ENCODE assay signal across 19 cellular contexts in genomic region chr20:45814314-45814713, GRCh38. TPM values are rescaled to one million over a fixed set of nuclear protein-coding genes. Genes with fewer than 3 reads are reported as not detected.
A peak's percentile ranks its signal among the peaks of the same experiment; 100 is the strongest.
DNase-seq lines count a peak whose midpoint lies in the region; ATAC-seq and TF ChIP-seq lines count a peak whose summit lies in the region.
"Had no signal": no experiment of that assay in that cellular context is flagged by ENCODE, and none has a peak within 500 bp of the region (broad histone marks: within the 10 kb centered on the region; RNA-seq: fewer than 3 reads in every experiment).

No MANE protein-coding gene starts in this region.

- CTCF ChIA-PET in Caco-2 (lab: Charles Lee) (no interaction called here), HCT116 (lab: Charles Lee) (no interaction called here), WTC11 (lab: Charles Lee) (interaction anchor here (1.8 to 2.6 kb wide), 3 partner anchors 10 to 76 kb away, joined by 4 to 13 read pairs (median 7); partner anchors contain the start of genes CTSA and NEURL2)

- WGBS in mesendoderm (ENCODE audit: extremely low coverage, insufficient coverage, low lambda C conversion rate) = no CpG with 5 or more reads among the region's 3 CpGs

- H3K79me1 ChIP-seq in mesendoderm (ENCODE audit: low read length) = peaks cover 12% of the 10 kb centered on the region

- H3K9me2 ChIP-seq in HCT116 (ENCODE audit: insufficient read depth) = no peaks in the 10 kb centered on the region

- no peak overlapping the region for H2AFZ ChIP-seq in HCT116 (ENCODE audit: low read depth, low read length, poor library complexity, severe bottlenecking)
- H2AFZ ChIP-seq: parathyroid adenoma had no signal

- TF ChIP-seq POLR2A in HCT116 (IDR thresholded peaks at IDR 0.05; ENCODE audit: borderline replicate concordance, extremely low read depth, insufficient read depth, insufficient read length) = no peak

- POLR2A ChIA-PET in Caco-2 (lab: Charles Lee) = interaction anchor here (1.4 kb wide), 1 partner anchor 22 kb away, joined by 4 read pairs; the partner anchor contains the start of genes DNTTIP1 and WFDC3
- POLR2A ChIA-PET in HCT116 (lab: Charles Lee) = no interaction called here
- POLR2A ChIA-PET in WTC11 (lab: Charles Lee) = interaction anchor here (0.6 to 1.4 kb wide), 2 partner anchors 55 to 98 kb away, joined by 3 to 6 read pairs; partner anchors contain the start of gene PLTP

- no peak overlapping the region for H2BK120ac ChIP-seq in mesendoderm (ENCODE audit: low read depth, low read length)

- H3K79me2 ChIP-seq in HCT116 (ENCODE audit: insufficient read depth, low read length) = peaks cover 34% of the 10 kb centered on the region
- H3K79me2 ChIP-seq in mesendoderm (ENCODE audit: control insufficient read depth, insufficient read depth, low read length) = peaks cover 23% of the 10 kb centered on the region
- H3K79me2 ChIP-seq: parathyroid adenoma had no signal

- no peak overlapping the region for H3K18ac ChIP-seq in mesendoderm (ENCODE audit: low read length)

- H3K36me3 ChIP-seq in Caco-2 (ENCODE audit: control insufficient read depth, insufficient read depth, low read length) = peaks cover 19% of the 10 kb centered on the region
- peaks cover 33 to 62% of the 10 kb centered on the region in 2 experiments for H3K36me3 ChIP-seq in HCT116 (ENCODE audit: control insufficient read depth in 1 of 2, insufficient read depth in 2 of 2, low read length in 2 of 2)
- H3K36me3 ChIP-seq in mesendoderm (ENCODE audit: control insufficient read depth, insufficient read depth, low read length) = peaks cover 14% of the 10 kb centered on the region
- H3K36me3 ChIP-seq in left lung = peaks cover 0 to 32% of the 10 kb centered on the region in 2 donors

- H3K4ac ChIP-seq in mesendoderm (ENCODE audit: low read depth, low read length) = no peak overlapping the region

- peak overlapping the region; percentile 95 for H3K4me3 Mint-ChIP-seq in Caco-2 (ENCODE audit: unreplicated experiment)
- peak overlapping the region; percentile 24; the same call in 1 of the 2 replicates for H3K4me3 Mint-ChIP-seq in WTC11

- BruUV-seq in Caco-2 (replicated peaks; lab: Mats Ljungman, UMichigan) (no TSS peak), HCT116 (replicated peaks; lab: Mats Ljungman, UMichigan) (no TSS peak)

- no peak overlapping the region for H2BK5ac ChIP-seq in mesendoderm (ENCODE audit: low read length)

- H3K9me3 Mint-ChIP-seq in Caco-2 (ENCODE audit: unreplicated experiment) (no peaks in the 10 kb centered on the region), WTC11 (no peaks in the 10 kb centered on the region)
- H3K9me3 Mint-ChIP-seq: activated T-helper 2 cell treated with anti-CD3 and anti-CD28 coated beads, Interferon-gamma antibody, Interleukin-2, Interleukin-4, amounts not matched to agents 10 μg/mL and 5 μg/mL and 100 μg/mL, durations not matched to agents 14 hours and 24 hours and 36 hours; CD4-positive, alpha-beta T cell; stimulated activated effector memory CD8-positive, alpha-beta T cell treated with anti-CD3 and anti-CD28 coated beads, Interleukin-12 subunit alpha, Interleukin-12 subunit beta, amount 100 ng/mL, for 72 hours had no signal

- H3K27me3 Mint-ChIP-seq in Caco-2 (ENCODE audit: insufficient read depth, unreplicated experiment) (no peaks in the 10 kb centered on the region), WTC11 (ENCODE audit: low read depth) (no peaks in the 10 kb centered on the region)

- H3K9me3 ChIP-seq in Caco-2 (no peaks in the 10 kb centered on the region), HCT116 (ENCODE audit: control insufficient read depth in 1 of 2, insufficient read depth in 1 of 2, low read depth in 1 of 2, low read length in 2 of 2) (no peaks in the 10 kb centered on the region), left lung (no peaks in the 10 kb centered on the region)
- H3K9me3 ChIP-seq: tibial nerve had no signal

- intact Hi-C loops in Caco-2 (cut with micrococcal nuclease; ENCODE audit: unreplicated experiment) = loop anchor here (5.0 kb wide), 2 partner anchors 78 to 158 kb away; partner anchors contain the start of genes CTSA, NEURL2 and ZNF335
- intact Hi-C loops in HCT116 (cut with micrococcal nuclease) = loop anchor here (5.0 kb wide), 1 partner anchor 158 kb away; the partner anchor contains the start of gene ZNF335
- intact Hi-C loops in left lung (cut with DNase I) = no loop called here

- H3K27ac ChIP-seq in HCT116 (ENCODE audit: low read depth, low read length) (no peak overlapping the region), mesendoderm (ENCODE audit: low read depth, low read length) (no peak overlapping the region), left lung (no peak overlapping the region)
- H3K27ac ChIP-seq: parathyroid adenoma, tibial nerve had no signal

- H4K8ac ChIP-seq in mesendoderm (ENCODE audit: low read depth, low read length) = no peak overlapping the region

- peak overlapping the region; percentile 35 for H3K56ac ChIP-seq in mesendoderm (ENCODE audit: low read length)

- H4K5ac ChIP-seq in mesendoderm (ENCODE audit: low read length) = no peak overlapping the region

- no peak for TF ChIP-seq RAD21 in HCT116 (IDR thresholded peaks at IDR 0.05; ENCODE audit: low read depth)

- RAD21 ChIA-PET in HCT116 (lab: Charles Lee; ENCODE audit: low non-redundant PET in 1 of 2, low total read pairs in 2 of 2, uncharacterized antibody in 2 of 2, unreplicated experiment in 2 of 2) = no interaction called here

- no peak overlapping the region for H2BK15ac ChIP-seq in mesendoderm (replicated peaks; ENCODE audit: low read depth)

- H3K36me3 Mint-ChIP-seq in Caco-2 (ENCODE audit: insufficient read depth, unreplicated experiment) (peaks cover 75% of the 10 kb centered on the region), WTC11 (peaks cover 57% of the 10 kb centered on the region)

- no peak overlapping the region for H3K23ac ChIP-seq in mesendoderm (ENCODE audit: low read length)

- H3K27me3 ChIP-seq in Caco-2 (replicated peaks; ENCODE audit: control insufficient read depth, insufficient read depth, low read length) (no peaks in the 10 kb centered on the region), HCT116 (ENCODE audit: insufficient read depth, low read length) (no peaks in the 10 kb centered on the region), mesendoderm (ENCODE audit: insufficient read depth, low read length, poor library complexity) (no peaks in the 10 kb centered on the region), left lung (no peaks in the 10 kb centered on the region)
- H3K27me3 ChIP-seq: tibial nerve had no signal

- peaks cover 32% of the 10 kb centered on the region for H3K4me1 Mint-ChIP-seq in Caco-2 (ENCODE audit: low read depth, unreplicated experiment)
- H3K4me1 Mint-ChIP-seq in WTC11 = peaks cover 24% of the 10 kb centered on the region

- no peak overlapping the region for H3K9ac ChIP-seq in HCT116 (ENCODE audit: low read length)
- H3K9ac ChIP-seq in mesendoderm (ENCODE audit: low read length) = peak overlapping the region; percentile 39
- H3K9ac ChIP-seq: parathyroid adenoma had no signal

- H3K27ac Mint-ChIP-seq in Caco-2 (ENCODE audit: unreplicated experiment) = no peak overlapping the region
- H3K27ac Mint-ChIP-seq in WTC11 = no peak overlapping the region
- H3K27ac Mint-ChIP-seq: CD4-positive, alpha-beta T cell had no signal

- H2AK5ac ChIP-seq in mesendoderm (ENCODE audit: low read length) = no peak overlapping the region

- H3K4me2 ChIP-seq in HCT116 (ENCODE audit: low read length) = peak overlapping the region; percentile 40; the same call in 1 of the 2 replicates
- H3K4me2 ChIP-seq in mesendoderm (ENCODE audit: low read length) = peak overlapping the region; percentile 8

- DNase-seq in Caco-2 (no peak), HCT116 (ENCODE audit: low read depth, low spot score) (no peak), WTC11 (ENCODE audit: low spot score) (no peak), mesendoderm (no peak), NCI-H748 treated with DMSO at 0.1 percent for 48 hours (lab: John Stamatoyannopoulos, UW) (no peak), left lung (no peak)
- DNase-seq: activated CD4-positive, alpha-beta T cell treated with anti-CD3 and anti-CD28 coated beads, Interleukin-2, amount 50 U/mL, for 48 hours; CD4-positive, alpha-beta T cell; KBM-7; kidney glomerular epithelial cell; NCI-H1417; NCI-H2227 treated with DMSO at 0.1 percent for 48 hours had no signal

- H3K4me3 ChIP-seq in Caco-2 (ENCODE audit: low read depth, low read length) = 0 out of 2 replicates have a peak overlapping the region, but pooled peaks have one; percentile 6
- no peak overlapping the region for H3K4me3 ChIP-seq in HCT116 (replicated peaks in 1 of 2; ENCODE audit: low read depth in 1 of 2, low read length in 2 of 2)
- H3K4me3 ChIP-seq in mesendoderm (ENCODE audit: low read length) = no peak overlapping the region
- H3K4me3 ChIP-seq in left lung = no peak overlapping the region
- H3K4me3 ChIP-seq: tibial nerve had no signal

- ATAC-seq in HCT116 (no peak), WTC11 (no peak), GM19463 (IDR thresholded peaks at IDR 0.05; ENCODE audit: unreplicated experiment) (no peak), HG02970 (IDR thresholded peaks at IDR 0.05; ENCODE audit: low FRiP score, unreplicated experiment) (no peak), left lung (no peak)
- ATAC-seq: stimulated activated effector memory CD8-positive, alpha-beta T cell treated with anti-CD3 and anti-CD28 coated beads, Interleukin-12 subunit alpha, Interleukin-12 subunit beta, amount 100 ng/mL, for 72 hours had no signal

- TF ChIP-seq CTCF in Caco-2 (IDR thresholded peaks at IDR 0.05; ENCODE audit: insufficient read depth in 1 of 2, low read depth in 1 of 2, low read length in 1 of 2, severe bottlenecking in 1 of 2, unreplicated experiment in 1 of 2) (no peak), HCT116 (IDR thresholded peaks at IDR 0.05 in 2 of 3, conservative IDR thresholded peaks at IDR 0.05 in 1 of 3; ENCODE audit: borderline replicate concordance in 1 of 3, insufficient read depth in 1 of 3, low read depth in 2 of 3, low read length in 2 of 3) (no peak), WTC11 (IDR thresholded peaks at IDR 0.05) (no peak), left lung (IDR thresholded peaks at IDR 0.05) (no peak)

- H4K20me1 ChIP-seq in HCT116 (ENCODE audit: insufficient read depth) = no peaks in the 10 kb centered on the region

- H3K4me1 ChIP-seq in Caco-2 = peaks cover 42% of the 10 kb centered on the region
- peaks cover 24 to 38% of the 10 kb centered on the region in 2 experiments; a peak in 3 of 4 replicates for H3K4me1 ChIP-seq in HCT116 (ENCODE audit: control insufficient read depth in 1 of 2, insufficient read depth in 2 of 2, low read length in 2 of 2)
- peaks cover 5% of the 10 kb centered on the region for H3K4me1 ChIP-seq in mesendoderm (ENCODE audit: control insufficient read depth, low read depth, low read length)
- peaks cover 4 to 21% of the 10 kb centered on the region in 2 donors for H3K4me1 ChIP-seq in left lung
- H3K4me1 ChIP-seq: parathyroid adenoma had no signal

RNA-seq across cellular contexts. Expression of gene UBE2C, which starts 1.9 kb away (rescaled TPM):
- total RNA-seq in Caco-2 (2022) (409 and 423 TPM in 2 replicates), HCT116 (2021; ENCODE audit: unreplicated experiment) (205 TPM), WTC11 (2021) (249 to 251 TPM (median 249 TPM) in 3 replicates), left lung (10 to 100 TPM in 1 of 2 donors, 1 to 10 TPM in 1; 5.9 to 17.1 TPM)
- polyA plus RNA-seq in HCT116 (2012) = 231 and 356 TPM in 2 replicates
- polyA plus RNA-seq in mesendoderm (2013, experiment 1 of 2) = 442 TPM
- 450 TPM for polyA plus RNA-seq in mesendoderm (2013, experiment 2 of 2)

RNA-seq across cellular contexts. Expression of gene TNNC2, which starts 12.8 kb away (rescaled TPM):
- total RNA-seq in Caco-2 (2022) (not detected in 2 replicates), HCT116 (2021; ENCODE audit: unreplicated experiment) (not detected), WTC11 (2021) (2.7 to 3.6 TPM (median 3.0 TPM) in 3 replicates), left lung (under 1 TPM; 0.42 to 0.61 TPM)
- polyA plus RNA-seq in HCT116 (2012) = 0.09 and 0.52 TPM in 2 replicates
- polyA plus RNA-seq in mesendoderm (2013, experiment 1 of 2) = 2.9 TPM
- polyA plus RNA-seq in mesendoderm (2013, experiment 2 of 2) = 3.8 TPM
- total RNA-seq: activated T-helper 2 cell treated with anti-CD3 and anti-CD28 coated beads, Interferon-gamma antibody, Interleukin-2, Interleukin-4, amounts not matched to agents 10 μg/mL and 5 μg/mL and 100 μg/mL, durations not matched to agents 14 hours and 24 hours and 36 hours had no signal

RNA-seq across cellular contexts. Expression of gene SNX21, which starts 19.3 kb away (rescaled TPM):
- 14.1 and 15.6 TPM in 2 replicates for total RNA-seq in Caco-2 (2022)
- 11.9 TPM for total RNA-seq in HCT116 (2021; ENCODE audit: unreplicated experiment)
- polyA plus RNA-seq in HCT116 (2012) = 9.4 and 9.8 TPM in 2 replicates
- total RNA-seq in WTC11 (2021) = 17.9 to 23.1 TPM (median 21.7 TPM) in 3 replicates
- 5.7 TPM for polyA plus RNA-seq in mesendoderm (2013, experiment 1 of 2)
- polyA plus RNA-seq in mesendoderm (2013, experiment 2 of 2) = 5.7 TPM
- total RNA-seq in left lung = 10 to 100 TPM; 23.9 to 26.3 TPM

RNA-seq across cellular contexts. Expression of gene DNTTIP1, which starts 22.6 kb away (rescaled TPM):
- total RNA-seq in Caco-2 (2022) = 89.3 and 105 TPM in 2 replicates
- total RNA-seq in HCT116 (2021; ENCODE audit: unreplicated experiment) = 61.0 TPM
- 116 and 151 TPM in 2 replicates for polyA plus RNA-seq in HCT116 (2012)
- 34.2 to 35.7 TPM (median 35.1 TPM) in 3 replicates for total RNA-seq in WTC11 (2021)
- polyA plus RNA-seq in mesendoderm (2013, experiment 1 of 2) = 55.5 TPM
- 56.2 TPM for polyA plus RNA-seq in mesendoderm (2013, experiment 2 of 2)
- 10 to 100 TPM; 22.6 to 38.5 TPM for total RNA-seq in left lung

RNA-seq across cellular contexts. Expression of gene WFDC3, which starts 22.6 kb away (rescaled TPM):
- total RNA-seq in Caco-2 (2022) (1.1 and 1.7 TPM in 2 replicates), HCT116 (2021; ENCODE audit: unreplicated experiment) (4.7 TPM), WTC11 (2021) (not detected in 3 replicates), left lung (1 to 10 TPM; 5.2 to 5.7 TPM)
- 9.4 and 12.7 TPM in 2 replicates for polyA plus RNA-seq in HCT116 (2012)
- polyA plus RNA-seq in mesendoderm (2013, experiment 1 of 2) = 0.27 TPM
- polyA plus RNA-seq in mesendoderm (2013, experiment 2 of 2) = 0.29 TPM
- total RNA-seq: activated T-helper 2 cell treated with anti-CD3 and anti-CD28 coated beads, Interferon-gamma antibody, Interleukin-2, Interleukin-4, amounts not matched to agents 10 μg/mL and 5 μg/mL and 100 μg/mL, durations not matched to agents 14 hours and 24 hours and 36 hours; CD4-positive, alpha-beta T cell; smooth muscle cell had no signal

Comparison
In these comparisons a context has a peak if more than half of its experiments do, and no peak if none do; other contexts are left out.
1. RNA of gene UBE2C, which starts 1.9 kb away (total RNA-seq): 409 to 423 TPM in Caco-2, 249 to 251 TPM in WTC11 and 205 TPM in HCT116 (single experiment); 5.9 to 17.1 TPM in left lung; every median in the first group is over 10 times any median in the second.
2. intact Hi-C loops: an anchor here in Caco-2 (5.0 kb wide) and HCT116 (5.0 kb wide); none called in left lung.